ENCODE assay signal across 20 cellular contexts in genomic region chr12:127113945-127114344, GRCh38.
"Had no signal": no experiment of that assay in that cellular context is flagged by ENCODE, and none has a peak within 500 bp of the region (broad histone marks: within the 10 kb centered on the region; RNA-seq: fewer than 3 reads in every experiment).

No MANE protein-coding gene starts in this region.

- H3K36me3 ChIP-seq: pancreas, stomach, thoracic aorta had no signal

- DNase-seq: effector memory CD8-positive, alpha-beta T cell; erythroblast; foreskin keratinocyte; islet precursor cell; mucosa of descending colon; natural killer cell; nucleus accumbens; pancreas; right cardiac atrium; small intestine; stimulated activated CD4-positive, alpha-beta T cell treated with anti-CD3 and anti-CD28 coated beads, Interleukin-12 subunit alpha, Interleukin-12 subunit beta, amount 100 ng/mL, for 4 hours; stimulated activated naive CD4-positive, alpha-beta T cell; stomach; substantia nigra; trophoblast cell had no signal

- H3K4me3 Mint-ChIP-seq: dendritic cell treated with granulocyte-macrophage colony-stimulating factor and Interleukin-4, amounts not matched to agents 40 ng/mL and 50 ng/mL, for 4 days; effector memory CD8-positive, alpha-beta T cell; natural killer cell; neural crest cell had no signal

- FAIRE-seq: pancreas, small intestine had no signal

- H3K36me3 Mint-ChIP-seq: natural killer cell had no signal

- H3K4me3 ChIP-seq: mucosa of descending colon, pancreas, stomach, thoracic aorta had no signal

- H3K27ac Mint-ChIP-seq: dendritic cell treated with granulocyte-macrophage colony-stimulating factor and Interleukin-4, amounts not matched to agents 40 ng/mL and 50 ng/mL, for 4 days; effector memory CD8-positive, alpha-beta T cell; natural killer cell; progenitor cell of endocrine pancreas had no signal

- H3K4me1 ChIP-seq: foreskin keratinocyte, pancreas, stomach had no signal

- ATAC-seq: effector memory CD8-positive, alpha-beta T cell; foreskin keratinocyte; left lobe of liver; mucosa of descending colon; natural killer cell; pancreas; right cardiac atrium had no signal

- H3K27me3 ChIP-seq: foreskin keratinocyte, pancreas had no signal

- H3K27me3 Mint-ChIP-seq: progenitor cell of endocrine pancreas had no signal

- H3K9me3 Mint-ChIP-seq: dendritic cell treated with granulocyte-macrophage colony-stimulating factor and Interleukin-4, amounts not matched to agents 40 ng/mL and 50 ng/mL, for 4 days; effector memory CD8-positive, alpha-beta T cell; natural killer cell had no signal

- H3K9me3 ChIP-seq: mucosa of descending colon, pancreas, stomach, thoracic aorta had no signal

- H3K27ac ChIP-seq: foreskin keratinocyte, pancreas, stomach, thoracic aorta had no signal

- H3K4me1 Mint-ChIP-seq: natural killer cell had no signal
